In genomic region chr22:41672780-41673509, GRCh38 we compare ENCODE assay signal across 13 cellular contexts. TPM values are rescaled to one million over a fixed set of nuclear protein-coding genes. Genes with fewer than 3 reads are reported as not detected.
A peak's percentile ranks its signal among the peaks of the same experiment; 100 is the strongest.
DNase-seq lines count a peak whose midpoint lies in the region; ATAC-seq, FAIRE-seq and TF ChIP-seq lines count a peak whose summit lies in the region.
"Had no signal": no experiment of that assay in that cellular context is flagged by ENCODE, and none has a peak within 500 bp of the region (broad histone marks: within the 10 kb centered on the region; RNA-seq: fewer than 3 reads in every experiment).

No MANE protein-coding gene starts in this region.

- H2AFZ ChIP-seq in H9 (ENCODE audit: low read length) (no peak overlapping the region), GM12878 (ENCODE audit: control insufficient read depth, low read depth, low read length) (no peak overlapping the region)

- H2BK12ac ChIP-seq in H9 (ENCODE audit: insufficient read length, low read depth, low read length): no peak overlapping the region

- no peak overlapping the region for H3K18ac ChIP-seq in H9 (ENCODE audit: insufficient read length, low read depth, low read length)

- peaks cover 4% of the 10 kb centered on the region for H3K79me1 ChIP-seq in H9 (ENCODE audit: insufficient read depth, low read depth, low read length, poor library complexity, severe bottlenecking)

- H3K79me2 ChIP-seq in H9 (ENCODE audit: insufficient read depth, low read length) (no peaks in the 10 kb centered on the region), GM12878 (ENCODE audit: control insufficient read depth, insufficient read depth, low read length) (peaks cover 4% of the 10 kb centered on the region)

- no peak overlapping the region for H2AK5ac ChIP-seq in H9 (ENCODE audit: insufficient read length, low read length)

- H3T11ph ChIP-seq in H9 (ENCODE audit: low read length): no peak overlapping the region

- no peaks in the 10 kb centered on the region for H3K23me2 ChIP-seq in H9 (ENCODE audit: insufficient read length, low read depth, low read length, poor library complexity, severe bottlenecking)

- H2BK120ac ChIP-seq in H9 (ENCODE audit: low read depth, low read length, poor library complexity, severe bottlenecking): no peak overlapping the region

- DNase-seq in AG10803 (ENCODE audit: low read depth) (peak; percentile 53), H9 (no peak), GM12878 (ENCODE audit: low read depth, low spot score) (no peak), left colon (no peak), uterus (no peak), iPS-NIHi7 (ENCODE audit: extremely low spot score) (no peak), NOMO-1 (lab: John Stamatoyannopoulos, UW; ENCODE audit: unreplicated experiment in 2 of 2) (no peak)
- DNase-seq: activated naive CD4-positive, alpha-beta T cell treated with anti-CD3 and anti-CD28 coated beads, Interleukin-2, amount 50 U/mL, for 16 hours; NCI-H82; stimulated activated CD4-positive, alpha-beta T cell treated with anti-CD3 and anti-CD28 coated beads, Interleukin-1b, Interleukin-23, amount 100 ng/mL, for 48 hours; tibial artery had no signal

- H2BK5ac ChIP-seq in H9 (ENCODE audit: insufficient read length, low read length): no peak overlapping the region

- POLR2A ChIA-PET in GM12878 (lab: Charles Lee): no interaction called here

- SMC1A ChIA-PET in GM12878 (lab: Charles Lee; ENCODE audit: uncharacterized antibody, unreplicated experiment): no interaction called here

- H3K56ac ChIP-seq in H9 (ENCODE audit: insufficient read length, low read depth, low read length): no peak overlapping the region

- peaks cover 27 to 38% (median 31%) of the 10 kb centered on the region in 3 experiments; a peak in 6 of 7 replicates for H3K36me3 Mint-ChIP-seq in H9 (ENCODE audit: insufficient read depth in 1 of 3, low read depth in 3 of 3)

- H4K20me1 ChIP-seq in H9 (ENCODE audit: control insufficient read depth, insufficient read depth, insufficient read length): no peaks in the 10 kb centered on the region
- no peaks in the 10 kb centered on the region for H4K20me1 ChIP-seq in GM12878 (ENCODE audit: control insufficient read depth, insufficient read depth)

- no peaks in the 10 kb centered on the region for H3K27me3 ChIP-seq in H9 (ENCODE audit: insufficient read depth, low read length)
- H3K27me3 ChIP-seq in GM12878 (replicated peaks in 1 of 2; ENCODE audit: control insufficient read depth in 2 of 2, insufficient read depth in 2 of 2, low read length in 1 of 2): no peaks in the 10 kb centered on the region
- H3K27me3 ChIP-seq in uterus: no peaks in the 10 kb centered on the region
- H3K27me3 ChIP-seq: tibial artery had no signal

- H2BK20ac ChIP-seq in H9 (ENCODE audit: low read depth, low read length, poor library complexity, severe bottlenecking): no peak overlapping the region

- peak; percentile 65 for TF ChIP-seq CTCF in AG10803 (conservative IDR thresholded peaks at IDR 0.05; ENCODE audit: low read length)
- TF ChIP-seq CTCF in H9 (conservative IDR thresholded peaks at IDR 0.05): peak; percentile 43
- TF ChIP-seq CTCF in GM12878 (IDR thresholded peaks at IDR 0.05 in 2 of 3, conservative IDR thresholded peaks at IDR 0.05 in 1 of 3; ENCODE audit: control insufficient read depth in 2 of 3, extremely low read depth in 1 of 3, insufficient read depth in 1 of 3, low read depth in 3 of 3, low read length in 3 of 3): peak; percentile 27 to 48 (median 42); a peak in 3 of 6 replicates
- no peak for TF ChIP-seq CTCF in uterus (IDR thresholded peaks at IDR 0.05)

- H3K9ac ChIP-seq in H9 (ENCODE audit: extremely low read depth, insufficient read length, low read length): no peak overlapping the region
- no peak overlapping the region for H3K9ac ChIP-seq in GM12878 (ENCODE audit: control insufficient read depth, insufficient read depth, low read length)

- BruUV-seq in GM12878 (replicated peaks; lab: Mats Ljungman, UMichigan): no TSS peak

- H3K27me3 Mint-ChIP-seq in H9 (ENCODE audit: low read depth): no peaks in the 10 kb centered on the region

- ATAC-seq in GM12878 (peak; percentile 74), left colon (peak; percentile 37), HG02973 (IDR thresholded peaks at IDR 0.05; ENCODE audit: unreplicated experiment) (no peak)

- H4K5ac ChIP-seq in H9 (ENCODE audit: insufficient read length, low read depth, low read length): no peak overlapping the region

- peaks cover 0 to 3% of the 10 kb centered on the region in 2 experiments; a peak in 2 of 4 replicates for H3K4me1 Mint-ChIP-seq in H9

- no peak for FAIRE-seq in GM12878 (lab: Jason Lieb, UNC)
- FAIRE-seq: frontal cortex had no signal

- peaks cover 14 to 25% of the 10 kb centered on the region in 2 experiments; a peak in 3 of 4 replicates for H3K36me3 ChIP-seq in GM12878 (ENCODE audit: control insufficient read depth in 2 of 2, insufficient read depth in 2 of 2, low read length in 1 of 2)
- H3K36me3 ChIP-seq in uterus: no peaks in the 10 kb centered on the region

- TF ChIP-seq RAD21 in GM12878 (IDR thresholded peaks at IDR 0.05; ENCODE audit: insufficient read depth, low read depth, low read length): no peak

- no peak overlapping the region for H3K14ac ChIP-seq in H9 (ENCODE audit: insufficient read depth, low read length)

- no peak overlapping the region for H2BK15ac ChIP-seq in H9 (ENCODE audit: low read depth, low read length)

- TF ChIP-seq EP300 in GM12878 (IDR thresholded peaks at IDR 0.05; ENCODE audit: borderline replicate concordance in 1 of 2, control insufficient read depth in 1 of 2, low read depth in 2 of 2, low read length in 2 of 2): no peak

- no peak overlapping the region for H4K8ac ChIP-seq in H9 (replicated peaks; ENCODE audit: insufficient read length, low read depth, low read length)

- no CpG with 5 or more reads among the region's 6 CpGs for WGBS in H9 (ENCODE audit: extremely low coverage, insufficient read length, low lambda C conversion rate)
- 35% methylated on average over 6 of the region's 6 CpGs for WGBS in GM12878 (ENCODE audit: insufficient coverage, insufficient replicate concordance, low lambda C conversion rate, missing lambda C conversion rate)

- no peaks in the 10 kb centered on the region for H3K9me3 ChIP-seq in H9 (ENCODE audit: control insufficient read depth, low read depth, low read length)
- no peaks in the 10 kb centered on the region for H3K9me3 ChIP-seq in GM12878 (replicated peaks; ENCODE audit: control insufficient read depth, insufficient read depth, low read length)
- no peaks in the 10 kb centered on the region for H3K9me3 ChIP-seq in uterus
- H3K9me3 ChIP-seq: tibial artery had no signal

- CTCF ChIA-PET in GM12878 (lab: Yijun Ruan, JAX): interaction anchor here (0.9 to 1.6 kb wide), 4 partner anchors 9 to 96 kb away, joined by 3 to 8 read pairs (median 3); no protein-coding TSS in a partner anchor

- TF ChIP-seq POLR2A in GM12878 (IDR thresholded peaks at IDR 0.05; ENCODE audit: low read depth, low read length) (no peak), uterus (IDR thresholded peaks at IDR 0.05) (no peak)

- no peaks in the 10 kb centered on the region for H3K9me3 Mint-ChIP-seq in H9

- H3K4me1 ChIP-seq in H9 (ENCODE audit: insufficient read depth, low read length) (no peaks in the 10 kb centered on the region), GM12878 (ENCODE audit: control insufficient read depth, insufficient read depth, low read length) (no peaks in the 10 kb centered on the region), uterus (no peaks in the 10 kb centered on the region)
- H3K4me1 ChIP-seq: tibial artery had no signal

- no peak overlapping the region for H3K4me2 ChIP-seq in H9 (ENCODE audit: insufficient read depth, insufficient read length, low read length)
- H3K4me2 ChIP-seq in GM12878 (ENCODE audit: control insufficient read depth, insufficient read depth): no peak overlapping the region

- H3K27ac ChIP-seq in H9 (ENCODE audit: insufficient read length, low read depth, low read length): no peak overlapping the region
- no peak overlapping the region for H3K27ac ChIP-seq in GM12878 (ENCODE audit: control insufficient read depth, insufficient read depth)
- no peak overlapping the region for H3K27ac ChIP-seq in uterus
- H3K27ac ChIP-seq: tibial artery had no signal

- H3K4ac ChIP-seq in H9 (ENCODE audit: low read depth, low read length): no peak overlapping the region

- no peak overlapping the region for H3K4me3 Mint-ChIP-seq in H9

- in situ Hi-C loops in GM12878 (cut with MboI): no loop called here

- intact Hi-C loops in GM12878 (cut with micrococcal nuclease; ENCODE audit: unreplicated experiment) (no loop called here), left colon (cut with DNase I, micrococcal nuclease) (no loop called here), uterus (cut with DNase I; ENCODE audit: low total_unique reads) (no loop called here)

- RAD21 ChIA-PET in GM12878 (lab: Charles Lee; ENCODE audit: unreplicated experiment): no interaction called here

- H4K91ac ChIP-seq in H9 (ENCODE audit: insufficient read length, low read depth, low read length): no peak overlapping the region

- H3K27ac Mint-ChIP-seq in H9: no peak overlapping the region; a peak in 1 of 7 replicates

- no peak overlapping the region for H3K4me3 ChIP-seq in AG10803 (ENCODE audit: low read length)
- no peak overlapping the region for H3K4me3 ChIP-seq in GM12878
- no peak overlapping the region for H3K4me3 ChIP-seq in uterus
- H3K4me3 ChIP-seq: tibial artery had no signal

- H3K23ac ChIP-seq in H9 (ENCODE audit: insufficient read length, low read depth, low read length): no peak overlapping the region

RNA-seq across cellular contexts. Expression of gene SNU13, which starts 15.7 kb away (rescaled TPM):
- total RNA-seq in H9 (2021) (203 and 204 TPM in 2 replicates), GM12878 (2014; rRNA removed) (196 and 204 TPM in 2 replicates), GM12878 (2014; rRNA removed; fragmentation: Illumina TruSeq; extraction: Trizol) (153 and 157 TPM in 2 replicates), GM12878 (2021) (232 and 236 TPM in 2 replicates), left colon (10 to 100 TPM; 87.8 to 91.4 TPM), uterus (100 to 1,000 TPM in 2 of 4 donors, 10 to 100 TPM in 2; 62.1 to 136 (median 96.2) TPM)
- 43.0 and 51.7 TPM in 2 replicates for total RNA-seq in GM12878 (2013; cell fraction: nucleolus; rRNA removed)
- polyA plus RNA-seq in GM12878 (2011; ENCODE audit: low read depth): 192 TPM
- polyA plus RNA-seq in GM12878 (2011; rRNA removed) (158 and 265 TPM in 2 replicates), GM12878 (2014; fragmentation: Illumina TruSeq; extraction: Trizol) (123 and 211 TPM in 2 replicates), GM12878 (2014; fragmentation: Nextera tagmentation; extraction: Ambion mirVana) (100 to 1,000 TPM; 611 to 870 TPM), GM12878 (2014; rRNA removed) (246 and 249 TPM in 2 replicates), GM12878 (2016; fragmentation: Nextera tagmentation; extraction: Ambion mirVana) (100 to 1,000 TPM; 457 to 472 TPM)
- polyA plus RNA-seq in GM12878 (2011; cell fraction: cytosol; rRNA removed): 270 and 433 TPM in 2 replicates
- 170 and 206 TPM in 2 replicates for polyA plus RNA-seq in GM12878 (2011; cell fraction: nucleus; rRNA removed)
- polyA plus RNA-seq in GM12878 (2012): 142 and 149 TPM in 2 replicates
- polyA minus RNA-seq in GM12878 (2011; rRNA and poly(A)+ RNA removed): 105 and 142 TPM in 2 replicates
- 37.7 and 51.7 TPM in 2 replicates for polyA minus RNA-seq in GM12878 (2011; cell fraction: cytosol; rRNA and poly(A)+ RNA removed)
- polyA minus RNA-seq in GM12878 (2011; cell fraction: nucleus; rRNA and poly(A)+ RNA removed): 27.7 and 41.9 TPM in 2 replicates

RNA-seq across cellular contexts. Expression of gene MEI1, which starts 26.4 kb away (rescaled TPM):
- total RNA-seq in H9 (2021) (0.20 TPM in 1 of 2 replicates, not detected in the other), GM12878 (2014; rRNA removed) (33.4 and 42.2 TPM in 2 replicates), GM12878 (2014; rRNA removed; fragmentation: Illumina TruSeq; extraction: Trizol) (28.1 and 30.3 TPM in 2 replicates), GM12878 (2021) (31.0 and 33.1 TPM in 2 replicates), left colon (1 to 10 TPM; 1.9 to 6.2 TPM), uterus (1 to 10 TPM in 1 of 4 donors, under 1 TPM in 1, not detected in 2; 0.70 to 1.9 TPM)
- total RNA-seq in GM12878 (2013; cell fraction: nucleolus; rRNA removed): 33.1 and 40.8 TPM in 2 replicates
- 49.4 TPM for polyA plus RNA-seq in GM12878 (2011; ENCODE audit: low read depth)
- polyA plus RNA-seq in GM12878 (2011; rRNA removed) (30.6 and 33.9 TPM in 2 replicates), GM12878 (2014; fragmentation: Illumina TruSeq; extraction: Trizol) (19.2 and 27.9 TPM in 2 replicates), GM12878 (2014; fragmentation: Nextera tagmentation; extraction: Ambion mirVana) (10 to 100 TPM; 32.3 to 37.7 TPM), GM12878 (2014; rRNA removed) (44.8 and 47.3 TPM in 2 replicates), GM12878 (2016; fragmentation: Nextera tagmentation; extraction: Ambion mirVana) (10 to 100 TPM; 48.8 to 48.9 TPM)
- polyA plus RNA-seq in GM12878 (2011; cell fraction: cytosol; rRNA removed): 47.3 and 55.1 TPM in 2 replicates
- polyA plus RNA-seq in GM12878 (2011; cell fraction: nucleus; rRNA removed): 44.9 and 61.2 TPM in 2 replicates
- polyA plus RNA-seq in GM12878 (2012): 45.8 and 48.1 TPM in 2 replicates
- polyA minus RNA-seq in GM12878 (2011; rRNA and poly(A)+ RNA removed): 25.2 and 39.6 TPM in 2 replicates
- 7.6 and 14.7 TPM in 2 replicates for polyA minus RNA-seq in GM12878 (2011; cell fraction: cytosol; rRNA and poly(A)+ RNA removed)
- polyA minus RNA-seq in GM12878 (2011; cell fraction: nucleus; rRNA and poly(A)+ RNA removed): 21.6 and 23.9 TPM in 2 replicates

RNA-seq across cellular contexts. Expression of gene XRCC6, which starts 51.9 kb away (rescaled TPM):
- 461 and 466 TPM in 2 replicates for total RNA-seq in H9 (2021)
- total RNA-seq in GM12878 (2013; cell fraction: nucleolus; rRNA removed): 96.7 and 104 TPM in 2 replicates
- 360 and 389 TPM in 2 replicates for total RNA-seq in GM12878 (2014; rRNA removed)
- total RNA-seq in GM12878 (2014; rRNA removed; fragmentation: Illumina TruSeq; extraction: Trizol): 370 and 398 TPM in 2 replicates
- 331 and 336 TPM in 2 replicates for total RNA-seq in GM12878 (2021)
- polyA plus RNA-seq in GM12878 (2011; ENCODE audit: low read depth): 212 TPM
- 212 and 219 TPM in 2 replicates for polyA plus RNA-seq in GM12878 (2011; rRNA removed)
- 181 and 199 TPM in 2 replicates for polyA plus RNA-seq in GM12878 (2011; cell fraction: cytosol; rRNA removed)
- polyA plus RNA-seq in GM12878 (2011; cell fraction: nucleus; rRNA removed): 88.3 and 142 TPM in 2 replicates
- polyA plus RNA-seq in GM12878 (2012): 229 and 278 TPM in 2 replicates
- 443 and 471 TPM in 2 replicates for polyA plus RNA-seq in GM12878 (2014; fragmentation: Illumina TruSeq; extraction: Trizol)
- polyA plus RNA-seq in GM12878 (2014; fragmentation: Nextera tagmentation; extraction: Ambion mirVana): 100 to 1,000 TPM; 186 to 334 TPM
- 327 and 336 TPM in 2 replicates for polyA plus RNA-seq in GM12878 (2014; rRNA removed)
- 100 to 1,000 TPM; 683 to 718 TPM for polyA plus RNA-seq in GM12878 (2016; fragmentation: Nextera tagmentation; extraction: Ambion mirVana)
- 120 and 121 TPM in 2 replicates for polyA minus RNA-seq in GM12878 (2011; rRNA and poly(A)+ RNA removed)
- polyA minus RNA-seq in GM12878 (2011; cell fraction: cytosol; rRNA and poly(A)+ RNA removed): 46.4 and 59.8 TPM in 2 replicates
- 14.6 and 23.8 TPM in 2 replicates for polyA minus RNA-seq in GM12878 (2011; cell fraction: nucleus; rRNA and poly(A)+ RNA removed)
- 100 to 1,000 TPM; 164 to 173 TPM for total RNA-seq in left colon
- total RNA-seq in uterus: 100 to 1,000 TPM in 3 of 4 donors, 10 to 100 TPM in 1; 89.1 to 303 (median 157) TPM

RNA-seq across cellular contexts. Expression of gene DESI1, which starts 52.1 kb away (rescaled TPM):
- total RNA-seq in H9 (2021) (28.3 and 30.2 TPM in 2 replicates), GM12878 (2014; rRNA removed) (30.8 and 31.2 TPM in 2 replicates), GM12878 (2014; rRNA removed; fragmentation: Illumina TruSeq; extraction: Trizol) (32.8 and 37.1 TPM in 2 replicates), GM12878 (2021) (48.2 and 51.7 TPM in 2 replicates), left colon (10 to 100 TPM; 24.5 to 25.2 TPM), uterus (10 to 100 TPM in 2 of 4 donors, 1 to 10 TPM in 2; 6.4 to 34.2 (median 9.6) TPM)
- 45.5 and 55.8 TPM in 2 replicates for total RNA-seq in GM12878 (2013; cell fraction: nucleolus; rRNA removed)
- polyA plus RNA-seq in GM12878 (2011; ENCODE audit: low read depth): 13.5 TPM
- polyA plus RNA-seq in GM12878 (2011; rRNA removed) (29.4 and 33.7 TPM in 2 replicates), GM12878 (2014; fragmentation: Illumina TruSeq; extraction: Trizol) (48.1 and 51.7 TPM in 2 replicates), GM12878 (2014; fragmentation: Nextera tagmentation; extraction: Ambion mirVana) (10 to 100 TPM in 1 of 2 experiments, 1 to 10 TPM in 1; 8.0 to 17.2 TPM), GM12878 (2014; rRNA removed) (44.0 and 46.4 TPM in 2 replicates), GM12878 (2016; fragmentation: Nextera tagmentation; extraction: Ambion mirVana) (10 to 100 TPM; 76.3 to 76.8 TPM)
- 35.2 and 38.2 TPM in 2 replicates for polyA plus RNA-seq in GM12878 (2011; cell fraction: cytosol; rRNA removed)
- 59.5 and 65.2 TPM in 2 replicates for polyA plus RNA-seq in GM12878 (2011; cell fraction: nucleus; rRNA removed)
- 22.4 and 22.5 TPM in 2 replicates for polyA plus RNA-seq in GM12878 (2012)
- polyA minus RNA-seq in GM12878 (2011; rRNA and poly(A)+ RNA removed): 34.8 and 40.6 TPM in 2 replicates
- polyA minus RNA-seq in GM12878 (2011; cell fraction: cytosol; rRNA and poly(A)+ RNA removed): 11.0 and 15.1 TPM in 2 replicates
- polyA minus RNA-seq in GM12878 (2011; cell fraction: nucleus; rRNA and poly(A)+ RNA removed): 17.3 and 32.5 TPM in 2 replicates

Comparison
In these comparisons a context has a peak if more than half of its experiments do, and no peak if none do; other contexts are left out.
1. CTCF ChIP-seq: peak in AG10803 (single experiment), H9 (single experiment) and GM12878 (3 of 3); none in uterus (0 of 4).
2. RNA of gene MEI1, which starts 26.4 kb away (total RNA-seq): 28.1 to 42.2 TPM in GM12878; 1.9 to 6.2 TPM in left colon, 0.70 to 1.9 TPM in uterus and 0.20 TPM in H9; every median in the first group is over 4 times any median in the second.